20 cellular contexts compared by ENCODE assay signal in the genomic region with DNA sequence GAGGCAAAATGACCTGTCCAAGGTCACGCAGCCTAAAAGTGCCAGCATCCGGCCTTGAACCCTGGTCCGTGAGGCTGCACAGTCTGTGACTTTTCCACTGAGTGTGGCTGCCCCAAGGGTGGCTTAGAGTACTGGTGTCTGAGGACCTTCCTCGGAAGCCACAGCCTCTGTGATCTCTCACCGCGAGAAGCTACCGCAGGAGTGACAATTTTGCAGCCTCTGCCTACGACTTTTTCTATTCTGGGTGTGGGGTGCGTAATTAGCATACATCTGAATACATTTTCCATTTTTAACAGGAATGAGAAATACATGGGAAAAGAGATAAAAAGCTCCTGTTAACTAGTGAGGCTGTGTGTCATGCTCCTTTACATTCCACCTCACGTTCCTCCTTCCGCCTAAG. TPM values are rescaled to one million over a fixed set of nuclear protein-coding genes. Genes with fewer than 3 reads are reported as not detected.
A peak's percentile ranks its signal among the peaks of the same experiment; 100 is the strongest.
DNase-seq lines count a peak whose midpoint lies in the region; ATAC-seq lines count a peak whose summit lies in the region.
"Had no signal": no experiment of that assay in that cellular context is flagged by ENCODE, and none has a peak within 500 bp of the region (broad histone marks: within the 10 kb centered on the region; RNA-seq: fewer than 3 reads in every experiment).

No MANE protein-coding gene starts in this region.

- peaks cover 4% of the 10 kb centered on the region for H3K27me3 Mint-ChIP-seq in activated CD4-positive, alpha-beta T cell treated with anti-CD3 and anti-CD28 coated beads for 36 hours

- H3K4me3 ChIP-seq in effector memory CD4-positive, alpha-beta T cell (ENCODE audit: insufficient read depth, low read depth, low read length, poor library complexity, severe bottlenecking): no peak overlapping the region
- H3K4me3 ChIP-seq: lower lobe of right lung, MG63, SJSA1, suprapubic skin had no signal

- POLR2A ChIA-PET in activated CD4-positive, alpha-beta T cell treated with anti-CD3 and anti-CD28 coated beads for 36 hours (lab: Charles Lee): no interaction called here

- peaks cover 17% of the 10 kb centered on the region for H3K4me1 Mint-ChIP-seq in activated CD4-positive, alpha-beta T cell treated with anti-CD3 and anti-CD28 coated beads for 36 hours
- H3K4me1 Mint-ChIP-seq in stimulated activated effector memory CD8-positive, alpha-beta T cell treated with anti-CD3 and anti-CD28 coated beads, Interleukin-12 subunit alpha, Interleukin-12 subunit beta, amount 100 ng/mL, for 72 hours: no peaks in the 10 kb centered on the region

- H3K4me1 ChIP-seq in effector memory CD4-positive, alpha-beta T cell (ENCODE audit: control insufficient read depth, insufficient read depth, low read length, poor library complexity, severe bottlenecking): no peaks in the 10 kb centered on the region
- H3K4me1 ChIP-seq: lower lobe of right lung, SJSA1, suprapubic skin had no signal

- no peak overlapping the region for H3K4me3 Mint-ChIP-seq in activated CD4-positive, alpha-beta T cell treated with anti-CD3 and anti-CD28 coated beads for 36 hours
- H3K4me3 Mint-ChIP-seq in stimulated activated effector memory CD8-positive, alpha-beta T cell treated with anti-CD3 and anti-CD28 coated beads, Interleukin-12 subunit alpha, Interleukin-12 subunit beta, amount 100 ng/mL, for 72 hours: no peak overlapping the region
- H3K4me3 Mint-ChIP-seq: H9 had no signal

- CTCF ChIA-PET in activated CD4-positive, alpha-beta T cell treated with anti-CD3 and anti-CD28 coated beads for 36 hours (lab: Charles Lee): interaction anchor here (1.3 kb wide), 1 partner anchor 92 kb away, joined by 5 read pairs; no protein-coding TSS in a partner anchor

- no peak overlapping the region for H3K27ac Mint-ChIP-seq in activated CD4-positive, alpha-beta T cell treated with anti-CD3 and anti-CD28 coated beads for 36 hours
- no peak overlapping the region for H3K27ac Mint-ChIP-seq in stimulated activated effector memory CD8-positive, alpha-beta T cell treated with anti-CD3 and anti-CD28 coated beads, Interleukin-12 subunit alpha, Interleukin-12 subunit beta, amount 100 ng/mL, for 72 hours

- H3K9me3 ChIP-seq in effector memory CD4-positive, alpha-beta T cell (ENCODE audit: control insufficient read depth, low read length): no peaks in the 10 kb centered on the region
- H3K9me3 ChIP-seq: lower lobe of right lung, SJSA1, suprapubic skin had no signal

- H3K27ac ChIP-seq in effector memory CD4-positive, alpha-beta T cell (ENCODE audit: insufficient read depth, low read length, poor library complexity, severe bottlenecking): no peak overlapping the region
- H3K27ac ChIP-seq: lower lobe of right lung, SJSA1, suprapubic skin had no signal

- H3K36me3 ChIP-seq in effector memory CD4-positive, alpha-beta T cell (ENCODE audit: control insufficient read depth, insufficient read depth, low read length): no peaks in the 10 kb centered on the region
- H3K36me3 ChIP-seq: lower lobe of right lung, MG63, SJSA1, suprapubic skin had no signal

- no peaks in the 10 kb centered on the region for H3K27me3 ChIP-seq in effector memory CD4-positive, alpha-beta T cell (replicated peaks; ENCODE audit: control insufficient read depth, insufficient read depth, low read length, poor library complexity, severe bottlenecking)

- peak; percentile 49 for DNase-seq in activated CD4-positive, alpha-beta T cell treated with anti-CD3 and anti-CD28 coated beads for 36 hours
- DNase-seq in activated CD4-positive, alpha-beta T cell treated with anti-CD3 and anti-CD28 coated beads for 1 hour: no peak
- DNase-seq in activated T-cell treated with anti-CD3 and anti-CD28 coated beads, Interleukin-2, amount 50 U/mL, for 48 hours: peak; percentile 56 to 64
- peak; percentile 23 to 35 (median 30) for DNase-seq in stimulated activated CD4-positive, alpha-beta T cell treated with anti-CD3 and anti-CD28 coated beads, Interleukin-12 subunit alpha, Interleukin-12 subunit beta, amount 100 ng/mL, for 48 hours (ENCODE audit: low read depth in 2 of 3, low spot score in 1 of 3)
- DNase-seq in stimulated activated effector memory CD8-positive, alpha-beta T cell treated with anti-CD3 and anti-CD28 coated beads, Interleukin-12 subunit alpha, Interleukin-12 subunit beta, amount 100 ng/mL, for 72 hours (ENCODE audit: low spot score in 2 of 2): no peak
- DNase-seq in UCSD-AML1 (lab: John Stamatoyannopoulos, UW; ENCODE audit: unreplicated experiment): no peak
- DNase-seq in effector memory CD4-positive, alpha-beta T cell: no peak
- DNase-seq in GM03348 (ENCODE audit: low spot score): no peak
- DNase-seq: 8988T; activated CD4-positive, CD25-positive, alpha-beta regulatory T cell; H9; IMR-90; lower lobe of right lung; MG63; NCI-H2227 treated with DMSO at 0.1 percent for 48 hours had no signal

- peak; percentile 64 for ATAC-seq in activated CD4-positive, alpha-beta T cell treated with anti-CD3 and anti-CD28 coated beads for 36 hours
- peak; percentile 64 for ATAC-seq in stimulated activated effector memory CD8-positive, alpha-beta T cell treated with anti-CD3 and anti-CD28 coated beads, Interleukin-12 subunit alpha, Interleukin-12 subunit beta, amount 100 ng/mL, for 72 hours
- ATAC-seq: lower lobe of right lung, Panc1 had no signal

- H3K9me3 Mint-ChIP-seq in activated CD4-positive, alpha-beta T cell treated with anti-CD3 and anti-CD28 coated beads for 36 hours (ENCODE audit: low read depth): no peaks in the 10 kb centered on the region
- H3K9me3 Mint-ChIP-seq in stimulated activated effector memory CD8-positive, alpha-beta T cell treated with anti-CD3 and anti-CD28 coated beads, Interleukin-12 subunit alpha, Interleukin-12 subunit beta, amount 100 ng/mL, for 72 hours: peaks cover 2% of the 10 kb centered on the region

- intact Hi-C loops in activated CD4-positive, alpha-beta T cell treated with anti-CD3 and anti-CD28 coated beads for 36 hours (cut with DNase I, micrococcal nuclease): no loop called here

- H3K36me3 Mint-ChIP-seq in activated CD4-positive, alpha-beta T cell treated with anti-CD3 and anti-CD28 coated beads for 36 hours (ENCODE audit: low read depth): no peaks in the 10 kb centered on the region
- H3K36me3 Mint-ChIP-seq in stimulated activated effector memory CD8-positive, alpha-beta T cell treated with anti-CD3 and anti-CD28 coated beads, Interleukin-12 subunit alpha, Interleukin-12 subunit beta, amount 100 ng/mL, for 72 hours: no peaks in the 10 kb centered on the region

RNA-seq across cellular contexts. Expression of gene HRH2, which starts 48.4 kb away (rescaled TPM):
- 10 to 100 TPM; 12.3 to 16.9 TPM for total RNA-seq in activated CD4-positive, alpha-beta T cell treated with anti-CD3 and anti-CD28 coated beads for 36 hours
- total RNA-seq: G401, IMR-90, osteocyte, SJSA1 had no signal

Comparison
In these comparisons a context has a peak if more than half of its experiments do, and no peak if none do; other contexts are left out.
1. DNase-seq: peak in activated CD4-positive, alpha-beta T cell treated with anti-CD3 and anti-CD28 coated beads for 36 hours (single experiment), activated T-cell treated with anti-CD3 and anti-CD28 coated beads, Interleukin-2, amount 50 U/mL, for 48 hours (2 of 2) and stimulated activated CD4-positive, alpha-beta T cell treated with anti-CD3 and anti-CD28 coated beads, Interleukin-12 subunit alpha, Interleukin-12 subunit beta, amount 100 ng/mL, for 48 hours (3 of 3); none in activated CD4-positive, alpha-beta T cell treated with anti-CD3 and anti-CD28 coated beads for 1 hour (single experiment), stimulated activated effector memory CD8-positive, alpha-beta T cell treated with anti-CD3 and anti-CD28 coated beads, Interleukin-12 subunit alpha, Interleukin-12 subunit beta, amount 100 ng/mL, for 72 hours (0 of 2), UCSD-AML1 (single experiment), effector memory CD4-positive, alpha-beta T cell (0 of 3) and GM03348 (single experiment).